ENCODE assay signal across 9 cellular contexts in the genomic region with DNA sequence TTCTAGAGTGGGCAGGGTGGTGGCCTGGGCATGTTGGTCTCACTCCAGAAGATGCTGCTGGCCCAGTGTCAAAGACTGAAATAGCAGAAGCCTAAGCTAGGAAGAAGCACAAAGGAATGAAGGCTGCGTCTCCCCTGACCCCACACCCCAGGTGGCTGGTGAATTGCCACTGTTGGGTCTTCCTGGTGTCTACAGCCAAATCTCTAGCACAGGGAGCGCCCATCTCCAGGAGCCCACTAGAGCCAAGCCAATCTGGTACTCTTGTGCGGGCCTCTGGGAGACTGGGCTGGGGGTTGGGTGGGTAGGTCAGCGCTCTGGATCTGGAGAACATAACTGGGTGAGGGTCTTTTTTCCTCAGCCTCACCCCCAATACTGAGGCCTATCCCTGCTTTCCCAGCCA. TPM values are rescaled to one million over a fixed set of nuclear protein-coding genes. Genes with fewer than 3 reads are reported as not detected.
DNase-seq lines count a peak whose midpoint lies in the region; ATAC-seq, FAIRE-seq and TF ChIP-seq lines count a peak whose summit lies in the region.
"Had no signal": no experiment of that assay in that cellular context is flagged by ENCODE, and none has a peak within 500 bp of the region (broad histone marks: within the 10 kb centered on the region; RNA-seq: fewer than 3 reads in every experiment).

No MANE protein-coding gene starts in this region.

- H3K9me3 Mint-ChIP-seq in activated naive CD4-positive, alpha-beta T cell treated with anti-CD3 and anti-CD28 coated beads, Interleukin-2, amount 50 U/mL, for 72 hours = no peaks in the 10 kb centered on the region

- no peak for TF ChIP-seq EP300 in SK-N-SH (IDR thresholded peaks at IDR 0.05; ENCODE audit: borderline replicate concordance in 1 of 2, low read depth in 1 of 2, low read length in 1 of 2)

- H3K4me1 ChIP-seq in SK-N-SH (ENCODE audit: control insufficient read depth in 1 of 2, insufficient read depth in 2 of 2, low read depth in 1 of 2, low read length in 1 of 2) (peaks cover 0 to 21% of the 10 kb centered on the region in 2 experiments; a peak in 2 of 4 replicates), kidney (ENCODE audit: control insufficient read depth in 1 of 2, insufficient read depth in 1 of 2, low read depth in 1 of 2, low read length in 2 of 2) (peaks cover 12 to 27% of the 10 kb centered on the region in 2 donors), subcutaneous abdominal adipose tissue (ENCODE audit: control insufficient read depth in 5 of 5, insufficient read depth in 5 of 5, low read length in 5 of 5) (peaks cover 8 to 56% (median 49%) of the 10 kb centered on the region in 5 donors)

- H3F3A ChIP-seq in SK-N-SH (replicated peaks; ENCODE audit: insufficient read depth) = peaks cover 37% of the 10 kb centered on the region

- peak overlapping the region; percentile 87 for H3K4me2 ChIP-seq in SK-N-SH

- H2AFZ ChIP-seq in SK-N-SH (ENCODE audit: low read depth) = no peak overlapping the region

- H3K9me3 ChIP-seq in SK-N-SH (no peaks in the 10 kb centered on the region), kidney (ENCODE audit: control insufficient read depth in 1 of 2, low read length in 2 of 2) (no peaks in the 10 kb centered on the region), subcutaneous abdominal adipose tissue (ENCODE audit: control insufficient read depth in 5 of 5, low read length in 5 of 5) (no peaks in the 10 kb centered on the region)

- H3K4me3 ChIP-seq in SK-N-SH (ENCODE audit: low read depth in 2 of 2, low read length in 1 of 2) (peak overlapping the region; percentile 88 to 97), kidney (ENCODE audit: low read length in 2 of 2) (peak overlapping the region; percentile 70 to 89), subcutaneous abdominal adipose tissue (ENCODE audit: low read depth in 1 of 5, low read length in 5 of 5) (peak overlapping the region; percentile 81 to 89 (median 88))

- H3K27ac ChIP-seq in SK-N-SH (ENCODE audit: low read depth in 2 of 2, low read length in 1 of 2) (no peak overlapping the region), kidney (ENCODE audit: low read depth in 2 of 2, low read length in 2 of 2) (no peak overlapping the region), subcutaneous abdominal adipose tissue (ENCODE audit: low read depth, low read length) (peak overlapping the region; percentile 77)

- H3K27me3 ChIP-seq in SK-N-SH (ENCODE audit: insufficient read depth) = no peaks in the 10 kb centered on the region
- no peaks in the 10 kb centered on the region for H3K27me3 ChIP-seq in subcutaneous abdominal adipose tissue (ENCODE audit: control insufficient read depth in 5 of 5, insufficient read depth in 4 of 5, low read length in 5 of 5)

- no peak for TF ChIP-seq CTCF in SK-N-SH (IDR thresholded peaks at IDR 0.05)
- no peak for TF ChIP-seq CTCF in kidney (IDR thresholded peaks at IDR 0.05; ENCODE audit: borderline replicate concordance, extremely low read depth, insufficient read depth)

- H3K9me2 ChIP-seq in SK-N-SH = no peaks in the 10 kb centered on the region

- no peak for ATAC-seq in SK-N-SH treated with all-trans-retinoic acid at 6 μM for 48 hours
- ATAC-seq in activated naive CD4-positive, alpha-beta T cell treated with anti-CD3 and anti-CD28 coated beads, Interleukin-2, amount 50 U/mL, for 72 hours = no peak
- ATAC-seq in GM21529 (IDR thresholded peaks at IDR 0.05; ENCODE audit: unreplicated experiment) = no peak

- H3K27ac Mint-ChIP-seq in activated naive CD4-positive, alpha-beta T cell treated with anti-CD3 and anti-CD28 coated beads, Interleukin-2, amount 50 U/mL, for 72 hours = peak overlapping the region; percentile 77 to 89

- 20% methylated on average over 2 of the region's 4 CpGs for WGBS in SK-N-SH (ENCODE audit: low lambda C conversion rate)

- no peak for FAIRE-seq in kidney (lab: Jason Lieb, UNC)

- H4K20me1 ChIP-seq in SK-N-SH (ENCODE audit: insufficient read depth) = no peaks in the 10 kb centered on the region

- DNase-seq in SK-N-SH (no peak), kidney (no peak), retina (no peak), cortex of kidney (lab: John Stamatoyannopoulos, UW) (no peak)
- no peak for DNase-seq in activated naive CD4-positive, alpha-beta T cell treated with anti-CD3 and anti-CD28 coated beads, Interleukin-2, amount 50 U/mL, for 72 hours (ENCODE audit: low spot score in 2 of 2)
- DNase-seq: 8988T had no signal

- intact Hi-C loops in kidney (cut with DNase I) = no loop called here

- TF ChIP-seq RAD21 in SK-N-SH (IDR thresholded peaks at IDR 0.05; ENCODE audit: low read length) = no peak

- peaks cover 4 to 16% of the 10 kb centered on the region in 2 donors for H3K36me3 Mint-ChIP-seq in activated naive CD4-positive, alpha-beta T cell treated with anti-CD3 and anti-CD28 coated beads, Interleukin-2, amount 50 U/mL, for 72 hours

- peak overlapping the region; percentile 77 for H3K9ac ChIP-seq in SK-N-SH
- peak overlapping the region in 1 of 2 donors; percentile 90 for H3K9ac ChIP-seq in kidney (ENCODE audit: low read length in 2 of 2)
- H3K9ac ChIP-seq in subcutaneous abdominal adipose tissue (ENCODE audit: low read length in 5 of 5) = peak overlapping the region; percentile 84 to 96 (median 92)

- CTCF ChIA-PET in SK-N-SH (lab: Yijun Ruan, JAX) = interaction anchor here (1.1 to 2.3 kb wide), 7 partner anchors 9 to 135 kb away, joined by 3 to 10 read pairs (median 7); a partner anchor contains a TSS

- peaks cover 39% of the 10 kb centered on the region for H3K79me2 ChIP-seq in SK-N-SH (ENCODE audit: insufficient read depth)

- H3K36me3 ChIP-seq in SK-N-SH (replicated peaks in 1 of 2; ENCODE audit: control insufficient read depth in 1 of 2, insufficient read depth in 2 of 2, low read length in 1 of 2) = peaks cover 10 to 45% of the 10 kb centered on the region in 2 experiments
- H3K36me3 ChIP-seq in kidney (ENCODE audit: control insufficient read depth in 1 of 2, insufficient read depth in 2 of 2, low read length in 2 of 2) = peaks cover 23 to 40% of the 10 kb centered on the region in 2 donors
- peaks cover 4 to 44% (median 41%) of the 10 kb centered on the region in 5 donors for H3K36me3 ChIP-seq in subcutaneous abdominal adipose tissue (ENCODE audit: control insufficient read depth in 5 of 5, insufficient read depth in 5 of 5, low read length in 5 of 5)

- POLR2A ChIA-PET in SK-N-SH (lab: Yijun Ruan, JAX) = interaction anchor here (1.2 to 2.5 kb wide), 2 partner anchors 11 to 28 kb away, joined by 5 to 38 read pairs; a partner anchor contains a TSS

TF ChIP-seq in SK-N-SH, 30 proteins besides CTCF, POLR2A, EP300 and RAD21 (continues in another document):
- no peak for TF ChIP-seq FOSL2 (IDR thresholded peaks at IDR 0.05; ENCODE audit: borderline replicate concordance, low read depth)

TF ChIP-seq in SK-N-SH treated with all-trans-retinoic acid at 6 μM for 48 hours, 23 proteins besides CTCF, POLR2A, EP300 and RAD21 (continues in another document):
- TF ChIP-seq RARB (CRISPR knock-in tag; IDR thresholded peaks at IDR 0.05) = no peak
- TF ChIP-seq, protein P1, sequence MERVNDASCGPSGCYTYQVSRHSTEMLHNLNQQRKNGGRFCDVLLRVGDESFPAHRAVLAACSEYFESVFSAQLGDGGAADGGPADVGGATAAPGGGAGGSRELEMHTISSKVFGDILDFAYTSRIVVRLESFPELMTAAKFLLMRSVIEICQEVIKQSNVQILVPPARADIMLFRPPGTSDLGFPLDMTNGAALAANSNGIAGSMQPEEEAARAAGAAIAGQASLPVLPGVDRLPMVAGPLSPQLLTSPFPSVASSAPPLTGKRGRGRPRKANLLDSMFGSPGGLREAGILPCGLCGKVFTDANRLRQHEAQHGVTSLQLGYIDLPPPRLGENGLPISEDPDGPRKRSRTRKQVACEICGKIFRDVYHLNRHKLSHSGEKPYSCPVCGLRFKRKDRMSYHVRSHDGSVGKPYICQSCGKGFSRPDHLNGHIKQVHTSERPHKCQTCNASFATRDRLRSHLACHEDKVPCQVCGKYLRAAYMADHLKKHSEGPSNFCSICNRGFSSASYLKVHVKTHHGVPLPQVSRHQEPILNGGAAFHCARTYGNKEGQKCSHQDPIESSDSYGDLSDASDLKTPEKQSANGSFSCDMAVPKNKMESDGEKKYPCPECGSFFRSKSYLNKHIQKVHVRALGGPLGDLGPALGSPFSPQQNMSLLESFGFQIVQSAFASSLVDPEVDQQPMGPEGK (CRISPR knock-in tag; IDR thresholded peaks at IDR 0.05; ENCODE audit: borderline replicate concordance) = no peak

RNA-seq across cellular contexts. Expression of a gene that starts 0.9 kb away (rescaled TPM):
- polyA plus RNA-seq in SK-N-SH (2012; rRNA removed) (58.7 and 79.3 TPM in 2 replicates), kidney (ENCODE audit: insufficient read depth, low read depth, low replicate concordance) (60.0 TPM)
- 45.0 and 66.4 TPM in 2 replicates for polyA plus RNA-seq in SK-N-SH (2012; cell fraction: cytosol; rRNA removed)
- polyA plus RNA-seq in SK-N-SH (2012; cell fraction: nucleus; rRNA removed) = 35.0 and 40.0 TPM in 2 replicates
- 10 to 100 TPM; 10.7 to 20.1 TPM for total RNA-seq in activated naive CD4-positive, alpha-beta T cell treated with anti-CD3 and anti-CD28 coated beads, Interleukin-2, amount 50 U/mL, for 72 hours
- 33.6 TPM for total RNA-seq in kidney

RNA-seq across cellular contexts. Expression of a gene that starts 4.6 kb away (rescaled TPM):
- 135 and 151 TPM in 2 replicates for polyA plus RNA-seq in SK-N-SH (2012; rRNA removed)
- polyA plus RNA-seq in SK-N-SH (2012; cell fraction: cytosol; rRNA removed) = 57.1 and 110 TPM in 2 replicates
- polyA plus RNA-seq in SK-N-SH (2012; cell fraction: nucleus; rRNA removed) = 55.5 and 73.1 TPM in 2 replicates
- 1 to 10 TPM; 4.2 to 6.1 TPM for total RNA-seq in activated naive CD4-positive, alpha-beta T cell treated with anti-CD3 and anti-CD28 coated beads, Interleukin-2, amount 50 U/mL, for 72 hours
- total RNA-seq in kidney = 142 TPM
- 93.2 TPM for polyA plus RNA-seq in kidney (ENCODE audit: insufficient read depth, low read depth, low replicate concordance)

RNA-seq across cellular contexts. Expression of a gene that starts 13.5 kb away (rescaled TPM):
- polyA plus RNA-seq in SK-N-SH (2012; rRNA removed) (28.1 and 32.3 TPM in 2 replicates), kidney (ENCODE audit: insufficient read depth, low read depth, low replicate concordance) (19.1 TPM)
- polyA plus RNA-seq in SK-N-SH (2012; cell fraction: cytosol; rRNA removed) = 19.1 and 27.8 TPM in 2 replicates
- 34.1 and 37.0 TPM in 2 replicates for polyA plus RNA-seq in SK-N-SH (2012; cell fraction: nucleus; rRNA removed)
- total RNA-seq in activated naive CD4-positive, alpha-beta T cell treated with anti-CD3 and anti-CD28 coated beads, Interleukin-2, amount 50 U/mL, for 72 hours = 10 to 100 TPM; 68.3 to 83.1 TPM
- total RNA-seq in kidney = 28.9 TPM

RNA-seq across cellular contexts. Expression of a gene that starts 18.4 kb away (rescaled TPM):
- 0.83 and 0.95 TPM in 2 replicates for polyA plus RNA-seq in SK-N-SH (2012; rRNA removed)
- polyA plus RNA-seq in SK-N-SH (2012; cell fraction: cytosol; rRNA removed) = 0.33 and 0.73 TPM in 2 replicates
- polyA plus RNA-seq in SK-N-SH (2012; cell fraction: nucleus; rRNA removed) = 4.2 and 8.1 TPM in 2 replicates
- total RNA-seq in activated naive CD4-positive, alpha-beta T cell treated with anti-CD3 and anti-CD28 coated beads, Interleukin-2, amount 50 U/mL, for 72 hours = 1 to 10 TPM; 1.9 to 4.1 TPM
- total RNA-seq in kidney = 14.2 TPM
- polyA plus RNA-seq in kidney (ENCODE audit: insufficient read depth, low read depth, low replicate concordance) = 10.0 TPM

RNA-seq across cellular contexts. Expression of a gene that starts 23.4 kb away (rescaled TPM):
- 43.6 and 56.2 TPM in 2 replicates for polyA plus RNA-seq in SK-N-SH (2012; rRNA removed)
- polyA plus RNA-seq in SK-N-SH (2012; cell fraction: cytosol; rRNA removed) = 23.0 and 30.4 TPM in 2 replicates
- 124 and 132 TPM in 2 replicates for polyA plus RNA-seq in SK-N-SH (2012; cell fraction: nucleus; rRNA removed)
- total RNA-seq in activated naive CD4-positive, alpha-beta T cell treated with anti-CD3 and anti-CD28 coated beads, Interleukin-2, amount 50 U/mL, for 72 hours = 10 to 100 TPM; 42.3 to 50.7 TPM
- 23.5 TPM for total RNA-seq in kidney
- polyA plus RNA-seq in kidney (ENCODE audit: insufficient read depth, low read depth, low replicate concordance) = 39.8 TPM

Comparison
In these comparisons a context has a peak if more than half of its experiments do, and no peak if none do; other contexts are left out.
1. RNA of a gene that starts 4.6 kb away (total RNA-seq): 142 TPM in kidney (single experiment); 4.2 to 6.1 TPM in activated naive CD4-positive, alpha-beta T cell treated with anti-CD3 and anti-CD28 coated beads, Interleukin-2, amount 50 U/mL, for 72 hours; every median in the first group is over 10 times any median in the second.
2. Peak in every context shown above with its lines, with median percentiles within 50 percentile points of each other: H3K4me3 ChIP-seq.